In genomic region chr14:95531473-95531872, GRCh38 we compare ENCODE assay signal across 11 cellular contexts. TPM values are rescaled to one million over a fixed set of nuclear protein-coding genes. Genes with fewer than 3 reads are reported as not detected.
DNase-seq lines count a peak whose midpoint lies in the region; ATAC-seq lines count a peak whose summit lies in the region.
"Had no signal": no experiment of that assay in that cellular context is flagged by ENCODE, and none has a peak within 500 bp of the region (broad histone marks: within the 10 kb centered on the region; RNA-seq: fewer than 3 reads in every experiment).

No MANE protein-coding gene starts in this region.

- peaks cover 41% of the 10 kb centered on the region for H3K36me3 Mint-ChIP-seq in stimulated activated naive CD8-positive, alpha-beta T cell treated with anti-CD3 and anti-CD28 coated beads, Interleukin-15, Interleukin-2, amounts not matched to agents 100 ng/mL and 50 ng/mL, for 24 hours (ENCODE audit: low read depth)
- H3K36me3 Mint-ChIP-seq in activated CD4-positive, alpha-beta memory T cell treated with anti-CD3 and anti-CD28 coated beads for 36 hours, result peaks cover 26% of the 10 kb centered on the region

- peaks cover 57% of the 10 kb centered on the region for H3K4me1 Mint-ChIP-seq in stimulated activated naive CD8-positive, alpha-beta T cell treated with anti-CD3 and anti-CD28 coated beads, Interleukin-15, Interleukin-2, amounts not matched to agents 100 ng/mL and 50 ng/mL, for 24 hours (ENCODE audit: low read depth)
- H3K4me1 Mint-ChIP-seq in activated CD4-positive, alpha-beta memory T cell treated with anti-CD3 and anti-CD28 coated beads for 36 hours (ENCODE audit: low read depth), result peaks cover 55% of the 10 kb centered on the region

- no peaks in the 10 kb centered on the region for H3K9me3 Mint-ChIP-seq in stimulated activated naive CD8-positive, alpha-beta T cell treated with anti-CD3 and anti-CD28 coated beads, Interleukin-15, Interleukin-2, amounts not matched to agents 100 ng/mL and 50 ng/mL, for 24 hours
- no peaks in the 10 kb centered on the region for H3K9me3 Mint-ChIP-seq in activated CD4-positive, alpha-beta memory T cell treated with anti-CD3 and anti-CD28 coated beads for 36 hours
- H3K9me3 Mint-ChIP-seq: activated naive CD4-positive, alpha-beta T cell treated with anti-CD3 and anti-CD28 coated beads for 36 hours had no signal

- CTCF ChIA-PET in activated CD4-positive, alpha-beta memory T cell treated with anti-CD3 and anti-CD28 coated beads for 36 hours (lab: Charles Lee), result interaction anchor here (1.2 to 5.4 kb wide), 3 partner anchors 8 to 89 kb away, joined by 3 to 35 read pairs (median 8); no protein-coding TSS in a partner anchor

- intact Hi-C loops in activated CD4-positive, alpha-beta memory T cell treated with anti-CD3 and anti-CD28 coated beads for 36 hours (cut with micrococcal nuclease), result loop anchor here (5.0 to 10.0 kb wide), 4 partner anchors 34 to 1569 kb away; partner anchors contain the start of genes ATG2B, GSKIP and PPP4R4

- peak overlapping the region; percentile 98 for H3K4me3 Mint-ChIP-seq in stimulated activated naive CD8-positive, alpha-beta T cell treated with anti-CD3 and anti-CD28 coated beads, Interleukin-15, Interleukin-2, amounts not matched to agents 100 ng/mL and 50 ng/mL, for 24 hours
- peak overlapping the region; percentile 32 for H3K4me3 Mint-ChIP-seq in activated CD4-positive, alpha-beta memory T cell treated with anti-CD3 and anti-CD28 coated beads for 36 hours

- no peaks in the 10 kb centered on the region for H3K27me3 Mint-ChIP-seq in stimulated activated naive CD8-positive, alpha-beta T cell treated with anti-CD3 and anti-CD28 coated beads, Interleukin-15, Interleukin-2, amounts not matched to agents 100 ng/mL and 50 ng/mL, for 24 hours
- no peaks in the 10 kb centered on the region for H3K27me3 Mint-ChIP-seq in activated CD4-positive, alpha-beta memory T cell treated with anti-CD3 and anti-CD28 coated beads for 36 hours

- H3K27ac Mint-ChIP-seq in stimulated activated naive CD8-positive, alpha-beta T cell treated with anti-CD3 and anti-CD28 coated beads, Interleukin-15, Interleukin-2, amounts not matched to agents 100 ng/mL and 50 ng/mL, for 24 hours, result peak overlapping the region; percentile 31
- H3K27ac Mint-ChIP-seq in activated CD4-positive, alpha-beta memory T cell treated with anti-CD3 and anti-CD28 coated beads for 36 hours, result peak overlapping the region; percentile 67

- POLR2A ChIA-PET in activated CD4-positive, alpha-beta memory T cell treated with anti-CD3 and anti-CD28 coated beads for 36 hours (lab: Charles Lee), result interaction anchor here (4.0 kb wide), 1 partner anchor 8 kb away, joined by 52 read pairs; no protein-coding TSS in a partner anchor

- DNase-seq in stimulated activated naive CD8-positive, alpha-beta T cell treated with anti-CD3 and anti-CD28 coated beads, Interleukin-15, Interleukin-2, amounts not matched to agents 100 U/mL and 50 U/mL, for 24 hours, result no peak
- DNase-seq in activated CD4-positive, alpha-beta memory T cell treated with anti-CD3 and anti-CD28 coated beads for 36 hours, result no peak
- DNase-seq in fibroblast of peridontal ligament (ENCODE audit: extremely low read depth) (peak; percentile 91), midbrain (lab: John Stamatoyannopoulos, UW) (no peak), glomerular visceral epithelial cell (ENCODE audit: extremely low spot score) (no peak), cortex of kidney (lab: John Stamatoyannopoulos, UW) (no peak)
- DNase-seq: activated naive CD4-positive, alpha-beta T cell treated with anti-CD3 and anti-CD28 coated beads for 36 hours; NCI-H526; T1000 had no signal

- no peak for ATAC-seq in stimulated activated naive CD8-positive, alpha-beta T cell treated with anti-CD3 and anti-CD28 coated beads, Interleukin-15, Interleukin-2, amounts not matched to agents 100 U/mL and 50 U/mL, for 24 hours
- ATAC-seq in HG03135 (IDR thresholded peaks at IDR 0.05; ENCODE audit: unreplicated experiment), result no peak

RNA-seq across cellular contexts. Expression of gene GLRX5, which starts 3.4 kb away (rescaled TPM):
- 10 to 100 TPM; 31.8 to 32.2 TPM for total RNA-seq in activated CD4-positive, alpha-beta memory T cell treated with anti-CD3 and anti-CD28 coated beads for 36 hours

RNA-seq across cellular contexts. Expression of gene SYNE3, which starts 15.0 kb away (rescaled TPM):
- total RNA-seq in activated CD4-positive, alpha-beta memory T cell treated with anti-CD3 and anti-CD28 coated beads for 36 hours, result 10 to 100 TPM; 35.3 to 37.3 TPM
